In the genomic region with DNA sequence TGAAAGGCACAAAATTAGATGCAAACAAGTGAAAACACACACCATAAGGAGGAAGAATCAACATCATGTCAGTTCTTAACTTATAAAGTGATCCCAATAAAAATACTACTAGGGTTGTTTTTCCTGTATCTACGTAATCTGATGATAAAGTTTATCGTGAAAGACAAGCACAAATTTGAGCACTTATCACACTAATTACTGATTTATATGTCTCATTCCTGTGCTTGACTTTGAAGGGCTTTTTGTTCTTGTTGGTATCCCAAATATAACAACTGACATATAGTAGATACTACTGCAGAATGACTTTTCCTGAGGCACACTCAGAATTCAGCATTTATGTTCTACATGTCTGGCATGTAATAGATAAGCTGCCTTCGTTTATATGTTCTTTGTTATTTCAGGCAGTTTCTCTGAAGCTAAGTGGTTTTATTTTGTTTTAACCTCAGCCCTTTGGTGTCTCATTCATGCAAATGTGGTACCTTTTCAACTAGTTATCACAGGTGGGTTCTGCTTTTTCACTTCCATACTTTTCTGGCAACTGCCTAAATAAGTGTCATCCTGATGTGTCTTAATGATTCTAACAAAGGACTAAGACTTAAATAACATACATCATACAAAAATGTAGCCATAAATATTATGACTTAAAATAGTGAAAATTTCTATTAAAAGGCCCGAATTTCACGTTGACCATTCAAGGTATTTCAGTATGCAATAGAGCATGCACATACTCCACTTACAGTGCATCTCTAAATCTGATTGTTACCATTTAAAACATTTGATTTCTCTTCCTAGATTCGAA, we compare ENCODE assay signal across 1 cellular context.
A peak's percentile ranks its signal among the peaks of the same experiment; 100 is the strongest.
TF ChIP-seq lines count a peak whose summit lies in the region.

No MANE protein-coding gene starts in this region.

TF ChIP-seq in HEK293, 187 proteins besides CTCF, POLR2A, EP300 and RAD21 (continued from another document):
- TF ChIP-seq ZNF18 (tag by site-specific recombination; IDR thresholded peaks at IDR 0.05) = 0 out of 2 replicates have a peak, but pooled peaks have one; percentile 10
